In the genomic region with DNA sequence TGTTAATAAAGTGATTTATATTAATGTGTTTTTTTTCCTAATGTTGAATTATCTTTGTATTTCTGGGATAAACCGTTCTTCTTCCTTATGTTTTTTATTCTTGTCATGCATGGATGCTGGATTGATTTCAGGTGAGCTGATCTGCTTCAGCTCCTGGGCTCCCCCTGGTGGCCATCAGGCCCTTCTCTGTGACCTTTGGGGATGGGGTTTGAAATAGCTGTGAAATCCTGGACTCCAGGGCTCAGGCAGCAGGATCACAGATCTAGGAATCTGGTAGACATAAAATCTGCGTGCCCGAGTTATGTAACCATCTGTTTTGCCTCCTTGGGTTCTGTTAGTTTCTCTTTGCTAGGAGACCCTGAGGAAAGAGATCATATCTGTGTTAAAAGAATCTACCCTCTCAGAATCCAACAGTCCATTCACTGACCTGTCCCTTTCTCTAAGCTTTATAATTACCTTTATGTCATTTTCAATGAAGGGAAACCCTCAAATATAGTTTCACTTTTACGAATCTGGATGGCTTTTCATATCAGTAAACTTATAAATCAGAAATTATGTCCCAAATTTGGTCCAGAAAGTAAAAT, we compare ENCODE assay signal across 9 cellular contexts. TPM values are rescaled to one million over a fixed set of nuclear protein-coding genes. Genes with fewer than 3 reads are reported as not detected.
DNase-seq lines count a peak whose midpoint lies in the region; ATAC-seq and TF ChIP-seq lines count a peak whose summit lies in the region.
"Had no signal": no experiment of that assay in that cellular context is flagged by ENCODE, and none has a peak within 500 bp of the region (broad histone marks: within the 10 kb centered on the region; RNA-seq: fewer than 3 reads in every experiment).

No MANE protein-coding gene starts in this region.

- no peak for TF ChIP-seq POLR2A in esophagus squamous epithelium (IDR thresholded peaks at IDR 0.05)

- peaks cover 6% of the 10 kb centered on the region for H3K9me3 Mint-ChIP-seq in CD8-positive, alpha-beta T cell
- H3K9me3 Mint-ChIP-seq in natural killer cell treated with Interleukin-12 subunit alpha and Interleukin-12 subunit beta and Interleukin-15 and Interleukin-18, amount 100 ng/mL, for 72 hours, result no peaks in the 10 kb centered on the region
- peaks cover 6% of the 10 kb centered on the region in 2 donors for H3K9me3 Mint-ChIP-seq in stimulated activated naive B cell treated with anti-CD40 and anti-IgM and Interleukin-4, amounts not matched to agents 10 μg/mL and 1 μg/mL and 100 μg/mL, for 72 hours

- peaks cover 4% of the 10 kb centered on the region for H3K27me3 Mint-ChIP-seq in CD8-positive, alpha-beta T cell (ENCODE audit: low read depth)
- peaks cover 29 to 31% of the 10 kb centered on the region in 2 donors for H3K27me3 Mint-ChIP-seq in natural killer cell treated with Interleukin-12 subunit alpha and Interleukin-12 subunit beta and Interleukin-15 and Interleukin-18, amount 100 ng/mL, for 72 hours
- peaks cover 8 to 29% of the 10 kb centered on the region in 2 donors for H3K27me3 Mint-ChIP-seq in stimulated activated naive B cell treated with anti-CD40 and anti-IgM and Interleukin-4, amounts not matched to agents 10 μg/mL and 1 μg/mL and 100 μg/mL, for 72 hours

- H3K4me1 Mint-ChIP-seq in CD8-positive, alpha-beta T cell (ENCODE audit: low read depth), result no peaks in the 10 kb centered on the region
- no peaks in the 10 kb centered on the region for H3K4me1 Mint-ChIP-seq in natural killer cell treated with Interleukin-12 subunit alpha and Interleukin-12 subunit beta and Interleukin-15 and Interleukin-18, amount 100 ng/mL, for 72 hours (ENCODE audit: low read depth in 2 of 2)
- no peaks in the 10 kb centered on the region for H3K4me1 Mint-ChIP-seq in stimulated activated naive B cell treated with anti-CD40 and anti-IgM and Interleukin-4, amounts not matched to agents 10 μg/mL and 1 μg/mL and 100 μg/mL, for 72 hours

- no peaks in the 10 kb centered on the region for H3K4me1 ChIP-seq in CD8-positive, alpha-beta T cell (ENCODE audit: insufficient read depth, low read length)
- H3K4me1 ChIP-seq in OCI-LY3 (ENCODE audit: low read length), result no peaks in the 10 kb centered on the region
- H3K4me1 ChIP-seq in esophagus squamous epithelium, result no peaks in the 10 kb centered on the region

- H3K4me2 ChIP-seq in OCI-LY3 (ENCODE audit: low read length), result no peak overlapping the region

- intact Hi-C loops in CD8-positive, alpha-beta T cell (cut with DNase I, micrococcal nuclease), result loop anchor here (1.0 to 5.0 kb wide), 6 partner anchors 56 to 765 kb away; partner anchors contain the start of gene ATOSB (in 2 of the 2)
- intact Hi-C loops in esophagus squamous epithelium (cut with DNase I), result loop anchor here (5.0 kb wide), 1 partner anchor 90 kb away; the partner anchor contains the start of gene NPR2

- peak; percentile 49 to 88 (median 76) for DNase-seq in CD8-positive, alpha-beta T cell
- DNase-seq in HuH-7.5 (ENCODE audit: low spot score) (peak; percentile 74), activated T-cell treated with anti-CD3 and anti-CD28 coated beads for 48 hours (ENCODE audit: low read depth) (peak; percentile 70), esophagus squamous epithelium (lab: John Stamatoyannopoulos, UW) (no peak)
- DNase-seq in natural killer cell treated with Interleukin-12 subunit alpha and Interleukin-12 subunit beta and Interleukin-15 and Interleukin-18, amount 100 ng/mL, for 72 hours (ENCODE audit: low spot score), result peak; percentile 83
- peak; percentile 50 for DNase-seq in stimulated activated naive B cell treated with anti-CD40 and anti-IgM and Interleukin-4, amounts not matched to agents 10 μg/mL and 1 μg/mL and 100 μg/mL, for 72 hours

- ATAC-seq in CD8-positive, alpha-beta T cell, result peak; percentile 88
- no peak for ATAC-seq in natural killer cell treated with Interleukin-12 subunit alpha and Interleukin-12 subunit beta and Interleukin-15 and Interleukin-18, amount 100 ng/mL, for 72 hours
- ATAC-seq in stimulated activated naive B cell treated with anti-CD40 and anti-IgM and Interleukin-4, amounts not matched to agents 10 μg/mL and 1 μg/mL and 100 μg/mL, for 72 hours (replicated peaks), result peak; percentile 67 to 72
- ATAC-seq in GM18502 (IDR thresholded peaks at IDR 0.05; ENCODE audit: poor library complexity, unreplicated experiment), result no peak

- peak; percentile 96 for TF ChIP-seq CTCF in CD8-positive, alpha-beta T cell (IDR thresholded peaks at IDR 0.05)
- TF ChIP-seq CTCF in OCI-LY3 (IDR thresholded peaks at IDR 0.05; ENCODE audit: low read depth, low read length), result peak; percentile 96
- TF ChIP-seq CTCF in esophagus squamous epithelium (IDR thresholded peaks at IDR 0.05), result peak; percentile 91 to 97 (median 94)

- no peak overlapping the region for H2AFZ ChIP-seq in OCI-LY3 (ENCODE audit: low read depth, low read length)

- H3K36me3 Mint-ChIP-seq in CD8-positive, alpha-beta T cell, result no peaks in the 10 kb centered on the region
- H3K36me3 Mint-ChIP-seq in natural killer cell treated with Interleukin-12 subunit alpha and Interleukin-12 subunit beta and Interleukin-15 and Interleukin-18, amount 100 ng/mL, for 72 hours, result peaks cover 6% of the 10 kb centered on the region
- peaks cover 3 to 6% of the 10 kb centered on the region in 2 donors for H3K36me3 Mint-ChIP-seq in stimulated activated naive B cell treated with anti-CD40 and anti-IgM and Interleukin-4, amounts not matched to agents 10 μg/mL and 1 μg/mL and 100 μg/mL, for 72 hours
- H3K36me3 Mint-ChIP-seq: IgD-negative memory B cell had no signal

- no peak overlapping the region for H3K27ac ChIP-seq in CD8-positive, alpha-beta T cell (ENCODE audit: low read depth, low read length)
- H3K27ac ChIP-seq in OCI-LY3 (ENCODE audit: low read length), result no peak overlapping the region
- H3K27ac ChIP-seq in esophagus squamous epithelium, result no peak overlapping the region

- H3K79me2 ChIP-seq in OCI-LY3 (ENCODE audit: low read length), result no peaks in the 10 kb centered on the region

- CTCF ChIA-PET in CD8-positive, alpha-beta T cell (lab: Charles Lee), result interaction anchor here (0.6 to 3.0 kb wide), 59 partner anchors 9 to 983 kb away, joined by 3 to 101 read pairs (median 4); partner anchors contain the start of genes CA9, CCDC107, CREB3 and FAM221B

- WGBS in esophagus squamous epithelium, 2 donors, result 0 to 3% methylated on average over 4 of the region's 4 CpGs

- no peak overlapping the region for H3K4me3 ChIP-seq in CD8-positive, alpha-beta T cell (ENCODE audit: low read depth, low read length)
- H3K4me3 ChIP-seq in OCI-LY3 (ENCODE audit: low read length) (no peak overlapping the region), esophagus squamous epithelium (no peak overlapping the region)

- H3K27me3 ChIP-seq in CD8-positive, alpha-beta T cell (ENCODE audit: insufficient read depth, low read length), result no peaks in the 10 kb centered on the region
- H3K27me3 ChIP-seq in OCI-LY3 (ENCODE audit: low read depth, low read length) (peaks cover 11% of the 10 kb centered on the region), esophagus squamous epithelium (peaks cover 0 to 12% (median 0%) of the 10 kb centered on the region in 4 donors)

- no peaks in the 10 kb centered on the region for H3K36me3 ChIP-seq in CD8-positive, alpha-beta T cell (ENCODE audit: insufficient read depth, low read length)
- H3K36me3 ChIP-seq in OCI-LY3 (replicated peaks; ENCODE audit: low read depth, low read length) (no peaks in the 10 kb centered on the region), esophagus squamous epithelium (no peaks in the 10 kb centered on the region)

- H4K20me1 ChIP-seq in OCI-LY3 (ENCODE audit: insufficient read depth, low read length), result no peaks in the 10 kb centered on the region

- no peak overlapping the region for H3K9ac ChIP-seq in OCI-LY3 (ENCODE audit: low read length)

- H3K27ac Mint-ChIP-seq in CD8-positive, alpha-beta T cell, result no peak overlapping the region
- no peak overlapping the region for H3K27ac Mint-ChIP-seq in natural killer cell treated with Interleukin-12 subunit alpha and Interleukin-12 subunit beta and Interleukin-15 and Interleukin-18, amount 100 ng/mL, for 72 hours
- H3K27ac Mint-ChIP-seq in stimulated activated naive B cell treated with anti-CD40 and anti-IgM and Interleukin-4, amounts not matched to agents 10 μg/mL and 1 μg/mL and 100 μg/mL, for 72 hours, result no peak overlapping the region
- H3K27ac Mint-ChIP-seq: IgD-negative memory B cell had no signal

- H3K4me3 Mint-ChIP-seq in CD8-positive, alpha-beta T cell, result no peak overlapping the region
- no peak overlapping the region for H3K4me3 Mint-ChIP-seq in natural killer cell treated with Interleukin-12 subunit alpha and Interleukin-12 subunit beta and Interleukin-15 and Interleukin-18, amount 100 ng/mL, for 72 hours
- H3K4me3 Mint-ChIP-seq in stimulated activated naive B cell treated with anti-CD40 and anti-IgM and Interleukin-4, amounts not matched to agents 10 μg/mL and 1 μg/mL and 100 μg/mL, for 72 hours, result no peak overlapping the region
- H3K4me3 Mint-ChIP-seq: IgD-negative memory B cell had no signal

- POLR2A ChIA-PET in CD8-positive, alpha-beta T cell (lab: Charles Lee), result interaction anchor here (1.0 kb wide), 2 partner anchors 72 to 92 kb away, joined by 3 to 4 read pairs; no protein-coding TSS in a partner anchor

- H3K9me3 ChIP-seq in CD8-positive, alpha-beta T cell (ENCODE audit: low read length), result no peaks in the 10 kb centered on the region
- H3K9me3 ChIP-seq in OCI-LY3 (ENCODE audit: insufficient read depth, low read length) (peaks cover 4% of the 10 kb centered on the region; the same call in 1 of the 2 replicates), esophagus squamous epithelium (peaks cover 0 to 6% (median 0%) of the 10 kb centered on the region in 3 donors)

RNA-seq across cellular contexts. Expression of gene OR13J1, which starts 12.2 kb away (rescaled TPM):
- not detected for total RNA-seq in CD8-positive, alpha-beta T cell
- total RNA-seq in esophagus squamous epithelium, result not detected
- total RNA-seq in natural killer cell treated with Interleukin-12 subunit alpha and Interleukin-12 subunit beta and Interleukin-15 and Interleukin-18, amount 100 ng/mL, for 72 hours, result not detected

RNA-seq across cellular contexts. Expression of gene HRCT1, which starts 23.6 kb away (rescaled TPM):
- total RNA-seq in CD8-positive, alpha-beta T cell, result not detected
- 1 to 10 TPM in 1 of 4 donors, under 1 TPM in 1, not detected in 2; 0.70 to 4.6 TPM for total RNA-seq in esophagus squamous epithelium
- not detected for total RNA-seq in natural killer cell treated with Interleukin-12 subunit alpha and Interleukin-12 subunit beta and Interleukin-15 and Interleukin-18, amount 100 ng/mL, for 72 hours

RNA-seq across cellular contexts. Expression of gene SPAAR, which starts 26.9 kb away (rescaled TPM):
- not detected for total RNA-seq in CD8-positive, alpha-beta T cell
- total RNA-seq in esophagus squamous epithelium, result 1 to 10 TPM in 1 of 4 donors, under 1 TPM in 1, not detected in 2; 0.22 to 1.1 TPM
- total RNA-seq in natural killer cell treated with Interleukin-12 subunit alpha and Interleukin-12 subunit beta and Interleukin-15 and Interleukin-18, amount 100 ng/mL, for 72 hours, result not detected

RNA-seq across cellular contexts. Expression of gene TMEM8B, which starts 53.3 kb away (rescaled TPM):
- 1 to 10 TPM; 6.4 to 7.2 TPM for total RNA-seq in CD8-positive, alpha-beta T cell
- 1 to 10 TPM in 2 of 4 donors, under 1 TPM in 2; 0.35 to 4.8 (median 1.4) TPM for total RNA-seq in esophagus squamous epithelium
- 1 to 10 TPM; 1.8 TPM for total RNA-seq in natural killer cell treated with Interleukin-12 subunit alpha and Interleukin-12 subunit beta and Interleukin-15 and Interleukin-18, amount 100 ng/mL, for 72 hours

RNA-seq across cellular contexts. Expression of gene FAM221B, which starts 53.8 kb away (rescaled TPM):
- not detected for total RNA-seq in CD8-positive, alpha-beta T cell
- not detected for total RNA-seq in esophagus squamous epithelium
- not detected for total RNA-seq in natural killer cell treated with Interleukin-12 subunit alpha and Interleukin-12 subunit beta and Interleukin-15 and Interleukin-18, amount 100 ng/mL, for 72 hours

Comparison
In these comparisons a context has a peak if more than half of its experiments do, and no peak if none do; other contexts are left out.
1. ATAC-seq: peak in CD8-positive, alpha-beta T cell (single experiment) and stimulated activated naive B cell treated with anti-CD40 and anti-IgM and Interleukin-4, amounts not matched to agents 10 μg/mL and 1 μg/mL and 100 μg/mL, for 72 hours (2 of 2); none in natural killer cell treated with Interleukin-12 subunit alpha and Interleukin-12 subunit beta and Interleukin-15 and Interleukin-18, amount 100 ng/mL, for 72 hours (0 of 2) and GM18502 (single experiment).
2. Peak in every context shown above with its lines, with median percentiles within 50 percentile points of each other: CTCF ChIP-seq.